Comparison of ENCODE assay signal across 8 cellular contexts in genomic region chr12:113214938-113215400, GRCh38. TPM values are rescaled to one million over a fixed set of nuclear protein-coding genes. Genes with fewer than 3 reads are reported as not detected.
DNase-seq lines count a peak whose midpoint lies in the region; TF ChIP-seq lines count a peak whose summit lies in the region.

No MANE protein-coding gene starts in this region.

- no peak overlapping the region for H3K4me3 Mint-ChIP-seq in activated naive CD4-positive, alpha-beta T cell treated with anti-CD3 and anti-CD28 coated beads, Interleukin-2, amount 10 ng/mL, durations not matched to agents 7 days and 5 days

- peaks cover 2% of the 10 kb centered on the region for H3K36me3 Mint-ChIP-seq in activated naive CD4-positive, alpha-beta T cell treated with anti-CD3 and anti-CD28 coated beads, Interleukin-2, amount 10 ng/mL, durations not matched to agents 7 days and 5 days

- intact Hi-C loops in lower leg skin (cut with DNase I; ENCODE audit: low total_unique reads), result no loop called here

- no peaks in the 10 kb centered on the region for H3K9me3 Mint-ChIP-seq in activated naive CD4-positive, alpha-beta T cell treated with anti-CD3 and anti-CD28 coated beads, Interleukin-2, amount 10 ng/mL, durations not matched to agents 7 days and 5 days

- H3K27ac Mint-ChIP-seq in activated naive CD4-positive, alpha-beta T cell treated with anti-CD3 and anti-CD28 coated beads, Interleukin-2, amount 10 ng/mL, durations not matched to agents 7 days and 5 days, result no peak overlapping the region

- H3K27me3 Mint-ChIP-seq in activated naive CD4-positive, alpha-beta T cell treated with anti-CD3 and anti-CD28 coated beads, Interleukin-2, amount 10 ng/mL, durations not matched to agents 7 days and 5 days, result no peaks in the 10 kb centered on the region

- H3K4me1 Mint-ChIP-seq in activated naive CD4-positive, alpha-beta T cell treated with anti-CD3 and anti-CD28 coated beads, Interleukin-2, amount 10 ng/mL, durations not matched to agents 7 days and 5 days, result peaks cover 50% of the 10 kb centered on the region

- TF ChIP-seq CTCF in lower leg skin (IDR thresholded peaks at IDR 0.05), result no peak

- peak; percentile 35 for DNase-seq in activated naive CD4-positive, alpha-beta T cell treated with anti-CD3 and anti-CD28 coated beads, Interleukin-2, amount 10 ng/mL, durations not matched to agents 7 days and 5 days
- no peak for DNase-seq in activated naive CD4-positive, alpha-beta T cell treated with Interleukin-2 at 50 U/mL for 16 hours
- DNase-seq in NAMALWA (ENCODE audit: low spot score), result peak; percentile 65
- peak; percentile 92 for DNase-seq in astrocyte of the hippocampus (ENCODE audit: low read depth, low spot score)
- DNase-seq in lower leg skin (ENCODE audit: low spot score in 2 of 2), result peak; percentile 91 to 95
- no peak for DNase-seq in activated gamma-delta T cell (lab: John Stamatoyannopoulos, UW)
- no peak for DNase-seq in NCI-H1694 (lab: John Stamatoyannopoulos, UW)
- DNase-seq in COLO668 (lab: John Stamatoyannopoulos, UW; ENCODE audit: unreplicated experiment), result no peak

- WGBS in lower leg skin, 2 donors, result 48 to 55% methylated on average over 5 of the region's 5 CpGs

- TF ChIP-seq POLR2A in lower leg skin (IDR thresholded peaks at IDR 0.05), result no peak

- no peak overlapping the region for H3K4me3 ChIP-seq in lower leg skin (ENCODE audit: low read depth, poor library complexity, severe bottlenecking)

- CTCF ChIA-PET in activated naive CD4-positive, alpha-beta T cell treated with anti-CD3 and anti-CD28 coated beads, Interleukin-2, amount 10 ng/mL, durations not matched to agents 7 days and 5 days (lab: Charles Lee), result no interaction called here

RNA-seq across cellular contexts. Expression of gene TPCN1, which starts 6.3 kb away (rescaled TPM):
- 10 to 100 TPM; 16.5 to 38.4 (median 28.8) TPM for total RNA-seq in lower leg skin

RNA-seq across cellular contexts. Expression of gene RITA1, which starts 29.4 kb away (rescaled TPM):
- 10 to 100 TPM; 14.5 to 25.8 (median 18.8) TPM for total RNA-seq in lower leg skin

RNA-seq across cellular contexts. Expression of gene DDX54, which starts 29.7 kb away (rescaled TPM):
- total RNA-seq in lower leg skin, result 100 to 1,000 TPM in 1 of 4 donors, 10 to 100 TPM in 3; 48.6 to 106 (median 77.3) TPM

Comparison
In these comparisons a context has a peak if more than half of its experiments do, and no peak if none do; other contexts are left out.
1. DNase-seq: peak in activated naive CD4-positive, alpha-beta T cell treated with anti-CD3 and anti-CD28 coated beads, Interleukin-2, amount 10 ng/mL, durations not matched to agents 7 days and 5 days (single experiment), NAMALWA (single experiment), astrocyte of the hippocampus (single experiment) and lower leg skin (2 of 2); none in activated naive CD4-positive, alpha-beta T cell treated with Interleukin-2 at 50 U/mL for 16 hours (single experiment), activated gamma-delta T cell (single experiment), NCI-H1694 (single experiment) and COLO668 (single experiment).